Comparison of ENCODE assay signal across 1 cellular context in the genomic region with DNA sequence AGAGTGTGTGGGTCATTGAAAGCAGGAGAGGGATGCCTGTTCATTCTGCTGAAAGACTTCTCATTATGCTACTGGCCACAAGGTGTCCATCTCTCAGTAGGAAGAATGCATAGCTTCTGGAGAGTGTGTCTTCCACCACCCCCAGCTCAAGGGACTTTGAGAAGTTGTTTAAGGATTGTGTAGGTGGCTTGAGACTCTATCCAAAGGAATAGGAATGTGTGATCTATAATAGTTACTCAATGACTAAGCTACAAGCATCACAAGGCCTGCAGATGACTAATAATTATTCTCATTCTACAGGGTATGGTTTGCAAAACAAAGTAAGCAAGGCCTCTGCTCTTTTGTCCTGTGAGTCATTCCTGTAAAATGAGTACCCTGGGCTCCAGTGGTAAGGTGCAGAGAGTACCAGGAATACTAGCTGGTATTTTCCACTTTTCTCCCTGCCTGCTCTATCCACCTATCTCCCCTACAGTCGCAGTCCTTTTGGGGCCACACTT.
TF ChIP-seq lines count a peak whose summit lies in the region.

No MANE protein-coding gene starts in this region.

TF ChIP-seq in A549, 52 proteins besides CTCF, POLR2A, EP300 and RAD21 (continued from another document):
- TF ChIP-seq TP53 (CRISPR knock-in tag; IDR thresholded peaks at IDR 0.05) (no peak), POLR2AphosphoS2 (conservative IDR thresholded peaks at IDR 0.05; ENCODE audit: low read length) (no peak), KDM5A (IDR thresholded peaks at IDR 0.05) (no peak), HDAC2 (IDR thresholded peaks at IDR 0.05) (no peak), CHD4 (IDR thresholded peaks at IDR 0.05; ENCODE audit: borderline replicate concordance) (no peak), HOXB5 (CRISPR knock-in tag; IDR thresholded peaks at IDR 0.05) (no peak), SMC3 (IDR thresholded peaks at IDR 0.05) (peak; percentile 89), KDM1A (IDR thresholded peaks at IDR 0.05; ENCODE audit: low read depth) (no peak), TFCP2L1 (CRISPR knock-in tag; IDR thresholded peaks at IDR 0.05) (no peak), RNF2 (IDR thresholded peaks at IDR 0.05; ENCODE audit: borderline replicate concordance, low read depth) (no peak), ZSCAN20 (CRISPR knock-in tag; IDR thresholded peaks at IDR 0.05) (no peak), NFE2L2 (conservative IDR thresholded peaks at IDR 0.05; ENCODE audit: low read length) (no peak), RARB (CRISPR knock-in tag; IDR thresholded peaks at IDR 0.05) (no peak), RCOR1 (IDR thresholded peaks at IDR 0.05; ENCODE audit: low read depth, low read length) (no peak), HOXB13 (CRISPR knock-in tag; IDR thresholded peaks at IDR 0.05; ENCODE audit: low read depth) (no peak; the same call in 1 of the 2 replicates), ZFP36 (IDR thresholded peaks at IDR 0.05; ENCODE audit: borderline replicate concordance, partially characterized antibody) (no peak), MYC (IDR thresholded peaks at IDR 0.05; ENCODE audit: borderline replicate concordance, low read length) (no peak), FOSL2 (IDR thresholded peaks at IDR 0.05) (peak; percentile 98), FOSL2 (CRISPR knock-in tag; IDR thresholded peaks at IDR 0.05) (peak; percentile 99), JUN (IDR thresholded peaks at IDR 0.05) (peak; percentile 94 to 97; a peak in 4 of 5 replicates), HEYL (CRISPR knock-in tag; IDR thresholded peaks at IDR 0.05) (no peak), NR3C1 (IDR thresholded peaks at IDR 0.05) (no peak), FOXS1 (CRISPR knock-in tag; IDR thresholded peaks at IDR 0.05) (peak; percentile 68; the same call in 1 of the 2 replicates), HOXA7 (CRISPR knock-in tag; IDR thresholded peaks at IDR 0.05) (no peak), CHD2 (IDR thresholded peaks at IDR 0.05; ENCODE audit: low read length, partially characterized antibody) (no peak), BHLHE40 (IDR thresholded peaks at IDR 0.05; ENCODE audit: low read depth, low read length) (no peak), CBX2 (IDR thresholded peaks at IDR 0.05; ENCODE audit: borderline replicate concordance, low read depth) (no peak), JUNB (IDR thresholded peaks at IDR 0.05) (peak; percentile 99), CEBPB (IDR thresholded peaks at IDR 0.05) (peak; percentile 78 to 93), FOSB (CRISPR knock-in tag; IDR thresholded peaks at IDR 0.05) (no peak)
- TF ChIP-seq, protein P1, sequence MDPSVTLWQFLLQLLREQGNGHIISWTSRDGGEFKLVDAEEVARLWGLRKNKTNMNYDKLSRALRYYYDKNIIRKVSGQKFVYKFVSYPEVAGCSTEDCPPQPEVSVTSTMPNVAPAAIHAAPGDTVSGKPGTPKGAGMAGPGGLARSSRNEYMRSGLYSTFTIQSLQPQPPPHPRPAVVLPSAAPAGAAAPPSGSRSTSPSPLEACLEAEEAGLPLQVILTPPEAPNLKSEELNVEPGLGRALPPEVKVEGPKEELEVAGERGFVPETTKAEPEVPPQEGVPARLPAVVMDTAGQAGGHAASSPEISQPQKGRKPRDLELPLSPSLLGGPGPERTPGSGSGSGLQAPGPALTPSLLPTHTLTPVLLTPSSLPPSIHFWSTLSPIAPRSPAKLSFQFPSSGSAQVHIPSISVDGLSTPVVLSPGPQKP (IDR thresholded peaks at IDR 0.05; ENCODE audit: low read depth, low read length), result no peak
- TF ChIP-seq, protein P2, sequence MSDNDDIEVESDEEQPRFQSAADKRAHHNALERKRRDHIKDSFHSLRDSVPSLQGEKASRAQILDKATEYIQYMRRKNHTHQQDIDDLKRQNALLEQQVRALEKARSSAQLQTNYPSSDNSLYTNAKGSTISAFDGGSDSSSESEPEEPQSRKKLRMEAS (IDR thresholded peaks at IDR 0.05), result peak; percentile 74
- TF ChIP-seq, protein P3, sequence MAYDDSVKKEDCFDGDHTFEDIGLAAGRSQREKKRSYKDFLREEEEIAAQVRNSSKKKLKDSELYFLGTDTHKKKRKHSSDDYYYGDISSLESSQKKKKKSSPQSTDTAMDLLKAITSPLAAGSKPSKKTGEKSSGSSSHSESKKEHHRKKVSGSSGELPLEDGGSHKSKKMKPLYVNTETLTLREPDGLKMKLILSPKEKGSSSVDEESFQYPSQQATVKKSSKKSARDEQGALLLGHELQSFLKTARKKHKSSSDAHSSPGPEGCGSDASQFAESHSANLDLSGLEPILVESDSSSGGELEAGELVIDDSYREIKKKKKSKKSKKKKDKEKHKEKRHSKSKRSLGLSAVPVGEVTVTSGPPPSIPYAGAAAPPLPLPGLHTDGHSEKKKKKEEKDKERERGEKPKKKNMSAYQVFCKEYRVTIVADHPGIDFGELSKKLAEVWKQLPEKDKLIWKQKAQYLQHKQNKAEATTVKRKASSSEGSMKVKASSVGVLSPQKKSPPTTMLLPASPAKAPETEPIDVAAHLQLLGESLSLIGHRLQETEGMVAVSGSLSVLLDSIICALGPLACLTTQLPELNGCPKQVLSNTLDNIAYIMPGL (CRISPR knock-in tag; IDR thresholded peaks at IDR 0.05; ENCODE audit: borderline replicate concordance), result no peak
- TF ChIP-seq, protein P4, sequence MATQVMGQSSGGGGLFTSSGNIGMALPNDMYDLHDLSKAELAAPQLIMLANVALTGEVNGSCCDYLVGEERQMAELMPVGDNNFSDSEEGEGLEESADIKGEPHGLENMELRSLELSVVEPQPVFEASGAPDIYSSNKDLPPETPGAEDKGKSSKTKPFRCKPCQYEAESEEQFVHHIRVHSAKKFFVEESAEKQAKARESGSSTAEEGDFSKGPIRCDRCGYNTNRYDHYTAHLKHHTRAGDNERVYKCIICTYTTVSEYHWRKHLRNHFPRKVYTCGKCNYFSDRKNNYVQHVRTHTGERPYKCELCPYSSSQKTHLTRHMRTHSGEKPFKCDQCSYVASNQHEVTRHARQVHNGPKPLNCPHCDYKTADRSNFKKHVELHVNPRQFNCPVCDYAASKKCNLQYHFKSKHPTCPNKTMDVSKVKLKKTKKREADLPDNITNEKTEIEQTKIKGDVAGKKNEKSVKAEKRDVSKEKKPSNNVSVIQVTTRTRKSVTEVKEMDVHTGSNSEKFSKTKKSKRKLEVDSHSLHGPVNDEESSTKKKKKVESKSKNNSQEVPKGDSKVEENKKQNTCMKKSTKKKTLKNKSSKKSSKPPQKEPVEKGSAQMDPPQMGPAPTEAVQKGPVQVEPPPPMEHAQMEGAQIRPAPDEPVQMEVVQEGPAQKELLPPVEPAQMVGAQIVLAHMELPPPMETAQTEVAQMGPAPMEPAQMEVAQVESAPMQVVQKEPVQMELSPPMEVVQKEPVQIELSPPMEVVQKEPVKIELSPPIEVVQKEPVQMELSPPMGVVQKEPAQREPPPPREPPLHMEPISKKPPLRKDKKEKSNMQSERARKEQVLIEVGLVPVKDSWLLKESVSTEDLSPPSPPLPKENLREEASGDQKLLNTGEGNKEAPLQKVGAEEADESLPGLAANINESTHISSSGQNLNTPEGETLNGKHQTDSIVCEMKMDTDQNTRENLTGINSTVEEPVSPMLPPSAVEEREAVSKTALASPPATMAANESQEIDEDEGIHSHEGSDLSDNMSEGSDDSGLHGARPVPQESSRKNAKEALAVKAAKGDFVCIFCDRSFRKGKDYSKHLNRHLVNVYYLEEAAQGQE (IDR thresholded peaks at IDR 0.05), result no peak
- TF ChIP-seq, protein P5, sequence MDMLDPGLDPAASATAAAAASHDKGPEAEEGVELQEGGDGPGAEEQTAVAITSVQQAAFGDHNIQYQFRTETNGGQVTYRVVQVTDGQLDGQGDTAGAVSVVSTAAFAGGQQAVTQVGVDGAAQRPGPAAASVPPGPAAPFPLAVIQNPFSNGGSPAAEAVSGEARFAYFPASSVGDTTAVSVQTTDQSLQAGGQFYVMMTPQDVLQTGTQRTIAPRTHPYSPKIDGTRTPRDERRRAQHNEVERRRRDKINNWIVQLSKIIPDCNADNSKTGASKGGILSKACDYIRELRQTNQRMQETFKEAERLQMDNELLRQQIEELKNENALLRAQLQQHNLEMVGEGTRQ (IDR thresholded peaks at IDR 0.05), result no peak
